In the genomic region with DNA sequence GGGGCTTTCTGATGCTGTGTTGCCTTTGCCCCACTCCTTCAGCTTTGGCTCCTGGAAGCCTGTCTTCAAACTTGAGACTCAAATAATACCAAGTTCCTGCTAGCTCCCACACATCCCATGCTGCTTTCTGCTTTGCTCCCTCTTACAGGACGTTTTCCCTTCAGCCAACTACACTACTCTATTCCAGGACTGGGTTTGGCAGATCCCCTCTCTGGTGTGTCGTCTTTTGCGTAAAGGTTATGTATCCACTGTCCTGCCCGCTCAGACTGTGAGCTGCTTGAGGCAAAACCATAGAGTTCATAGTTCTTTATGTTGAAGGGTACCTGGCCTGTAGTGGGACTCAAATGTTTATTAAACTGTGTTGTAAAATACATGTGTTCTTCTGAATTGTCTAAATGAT, we compare ENCODE assay signal across 16 cellular contexts.
"Had no signal": no experiment of that assay in that cellular context is flagged by ENCODE, and none has a peak within 500 bp of the region (broad histone marks: within the 10 kb centered on the region; RNA-seq: fewer than 3 reads in every experiment).

No MANE protein-coding gene starts in this region.

- H3K36me3 Mint-ChIP-seq: activated naive CD8-positive, alpha-beta T cell treated with anti-CD3 and anti-CD28 coated beads for 36 hours; T-cell had no signal

- H3K36me3 ChIP-seq: esophagus squamous epithelium, gastroesophageal sphincter had no signal

- H2AFZ ChIP-seq: hepatocyte had no signal

- DNase-seq: activated CD4-positive, alpha-beta memory T cell treated with anti-CD3 and anti-CD28 coated beads, Interleukin-2, amount 10 ng/mL, durations not matched to agents 7 days and 5 days; activated gamma-delta T cell treated with Interleukin-2 at 50 U/mL for 16 hours; activated naive CD8-positive, alpha-beta T cell treated with anti-CD3 and anti-CD28 coated beads for 36 hours; activated T-cell treated with anti-CD3 and anti-CD28 coated beads, Interleukin-2, amount 50 U/mL, for 48 hours; caudate nucleus; esophagus squamous epithelium; kidney; stimulated activated CD8-positive, alpha-beta memory T cell treated with anti-CD3 and anti-CD28 coated beads, Interleukin-4, amount 100 ng/mL, for 48 hours; stimulated activated naive CD8-positive, alpha-beta T cell treated with anti-CD3 and anti-CD28 coated beads, Interleukin-15, amount 100 ng/mL, for 72 hours; T-cell; testis had no signal

- H3K4me2 ChIP-seq: hepatocyte had no signal

- H3K27ac ChIP-seq: esophagus squamous epithelium, hepatocyte, SK-N-MC, testis, VCaP had no signal

- H3K9me3 ChIP-seq: esophagus squamous epithelium, gastroesophageal sphincter, testis had no signal

- H3K9me3 Mint-ChIP-seq: activated CD4-positive, alpha-beta memory T cell treated with anti-CD3 and anti-CD28 coated beads, Interleukin-2, amount 10 ng/mL, durations not matched to agents 7 days and 5 days; activated naive CD8-positive, alpha-beta T cell treated with anti-CD3 and anti-CD28 coated beads for 36 hours; neural crest cell; stimulated activated naive CD8-positive, alpha-beta T cell treated with anti-CD3 and anti-CD28 coated beads, Interleukin-15, amount 100 ng/mL, for 72 hours had no signal

- H3K4me1 Mint-ChIP-seq: activated CD4-positive, alpha-beta memory T cell treated with anti-CD3 and anti-CD28 coated beads, Interleukin-2, amount 10 ng/mL, durations not matched to agents 7 days and 5 days; neural crest cell; T-cell had no signal

- H3K4me3 ChIP-seq: esophagus squamous epithelium, gastroesophageal sphincter, hepatocyte, SK-N-MC, testis had no signal

- H3K27ac Mint-ChIP-seq: activated CD4-positive, alpha-beta memory T cell treated with anti-CD3 and anti-CD28 coated beads, Interleukin-2, amount 10 ng/mL, durations not matched to agents 7 days and 5 days; activated naive CD8-positive, alpha-beta T cell treated with anti-CD3 and anti-CD28 coated beads for 36 hours; stimulated activated naive CD8-positive, alpha-beta T cell treated with anti-CD3 and anti-CD28 coated beads, Interleukin-15, amount 100 ng/mL, for 72 hours; T-cell had no signal

- H3K27me3 ChIP-seq: esophagus squamous epithelium, gastroesophageal sphincter, hepatocyte, testis had no signal

- H3K4me3 Mint-ChIP-seq: activated CD4-positive, alpha-beta memory T cell treated with anti-CD3 and anti-CD28 coated beads, Interleukin-2, amount 10 ng/mL, durations not matched to agents 7 days and 5 days; activated naive CD8-positive, alpha-beta T cell treated with anti-CD3 and anti-CD28 coated beads for 36 hours; neural crest cell; stimulated activated naive CD8-positive, alpha-beta T cell treated with anti-CD3 and anti-CD28 coated beads, Interleukin-15, amount 100 ng/mL, for 72 hours; T-cell had no signal

- ATAC-seq: gastroesophageal sphincter; stimulated activated naive CD8-positive, alpha-beta T cell treated with anti-CD3 and anti-CD28 coated beads, Interleukin-15, amount 100 ng/mL, for 72 hours; T-cell had no signal

- H3K4me1 ChIP-seq: testis had no signal
